9 cellular contexts compared by ENCODE assay signal in genomic region chr16:8905168-8905762, GRCh38. TPM values are rescaled to one million over a fixed set of nuclear protein-coding genes. Genes with fewer than 3 reads are reported as not detected.
DNase-seq lines count a peak whose midpoint lies in the region; TF ChIP-seq lines count a peak whose summit lies in the region.
"Had no signal": no experiment of that assay in that cellular context is flagged by ENCODE, and none has a peak within 500 bp of the region (broad histone marks: within the 10 kb centered on the region; RNA-seq: fewer than 3 reads in every experiment).

No MANE protein-coding gene starts in this region.

- POLR2A ChIA-PET in MCF 10A (lab: Yijun Ruan, JAX) = no interaction called here

- no peaks in the 10 kb centered on the region for H3K27me3 ChIP-seq in breast epithelium
- no peaks in the 10 kb centered on the region for H3K27me3 ChIP-seq in brain microvascular endothelial cell (replicated peaks)
- H3K27me3 ChIP-seq in prostate gland (replicated peaks; ENCODE audit: insufficient read depth) = no peaks in the 10 kb centered on the region
- H3K27me3 ChIP-seq in sigmoid colon = no peaks in the 10 kb centered on the region

- TF ChIP-seq EP300 in sigmoid colon (IDR thresholded peaks at IDR 0.05) = no peak

- H3K9me3 Mint-ChIP-seq in MCF 10A (ENCODE audit: unreplicated experiment) (no peaks in the 10 kb centered on the region), progenitor cell of endocrine pancreas (ENCODE audit: low read depth) (no peaks in the 10 kb centered on the region)
- H3K9me3 Mint-ChIP-seq: central memory CD8-positive, alpha-beta T cell had no signal

- CTCF ChIA-PET in MCF 10A (lab: Yijun Ruan, JAX) = interaction anchor here (0.7 to 2.9 kb wide), 9 partner anchors 8 to 103 kb away, joined by 3 to 17 read pairs (median 3); no protein-coding TSS in a partner anchor

- H3K4me1 ChIP-seq in breast epithelium = no peaks in the 10 kb centered on the region
- H3K4me1 ChIP-seq in prostate gland (replicated peaks) = no peaks in the 10 kb centered on the region
- H3K4me1 ChIP-seq in sigmoid colon = no peaks in the 10 kb centered on the region

- no peaks in the 10 kb centered on the region for H3K4me1 Mint-ChIP-seq in MCF 10A (ENCODE audit: insufficient read depth, unreplicated experiment)
- H3K4me1 Mint-ChIP-seq in progenitor cell of endocrine pancreas (ENCODE audit: low read depth) = peaks cover 12% of the 10 kb centered on the region

- TF ChIP-seq POLR2A in breast epithelium (IDR thresholded peaks at IDR 0.05) (no peak), prostate gland (IDR thresholded peaks at IDR 0.05) (no peak), sigmoid colon (IDR thresholded peaks at IDR 0.05) (no peak)

- WGBS in prostate gland = 78% methylated on average over 13 of the region's 13 CpGs
- WGBS in sigmoid colon, 2 donors = 52 to 72% methylated on average over 13 of the region's 13 CpGs

- H3K27me3 Mint-ChIP-seq in MCF 10A (ENCODE audit: insufficient read depth, unreplicated experiment) (no peaks in the 10 kb centered on the region), progenitor cell of endocrine pancreas (no peaks in the 10 kb centered on the region)
- H3K27me3 Mint-ChIP-seq: central memory CD8-positive, alpha-beta T cell had no signal

- H3K9me3 ChIP-seq in breast epithelium (no peaks in the 10 kb centered on the region), prostate gland (no peaks in the 10 kb centered on the region), sigmoid colon (no peaks in the 10 kb centered on the region)

- H3K36me3 ChIP-seq in breast epithelium (peaks cover 11% of the 10 kb centered on the region), brain microvascular endothelial cell (replicated peaks) (peaks cover 87% of the 10 kb centered on the region), prostate gland (peaks cover 7 to 42% of the 10 kb centered on the region in 2 donors), sigmoid colon (peaks cover 52 to 100% (median 74%) of the 10 kb centered on the region in 4 donors)

- peaks cover 85% of the 10 kb centered on the region for H3K36me3 Mint-ChIP-seq in MCF 10A (ENCODE audit: insufficient read depth, unreplicated experiment)
- peaks cover 45% of the 10 kb centered on the region for H3K36me3 Mint-ChIP-seq in progenitor cell of endocrine pancreas (ENCODE audit: insufficient read depth)

- in situ Hi-C loops in brain microvascular endothelial cell (cut with HindIII; ENCODE audit: low pct_ligation_motif_present, low sequenced_read_pairs) = no loop called here

- no peak overlapping the region for H3K4me3 Mint-ChIP-seq in MCF 10A (ENCODE audit: unreplicated experiment)
- H3K4me3 Mint-ChIP-seq in progenitor cell of endocrine pancreas (ENCODE audit: low read depth) = no peak overlapping the region
- H3K4me3 Mint-ChIP-seq: central memory CD8-positive, alpha-beta T cell had no signal

- no TSS peak for BruUV-seq in MCF 10A (replicated peaks; lab: Mats Ljungman, UMichigan)

- DNase-seq in MCF 10A (ENCODE audit: unreplicated experiment) (peak; percentile 25), breast epithelium (ENCODE audit: low spot score in 2 of 2) (no peak), NCI-H2171 (lab: John Stamatoyannopoulos, UW) (peak; percentile 4), brain microvascular endothelial cell (peak; percentile 41), progenitor cell of endocrine pancreas (ENCODE audit: low spot score, unreplicated experiment) (no peak), prostate gland (ENCODE audit: low spot score) (no peak), sigmoid colon (no peak), UCSD-AML1 (lab: John Stamatoyannopoulos, UW; ENCODE audit: unreplicated experiment) (no peak)

- H3K27ac ChIP-seq in breast epithelium = no peak overlapping the region
- no peak overlapping the region for H3K27ac ChIP-seq in brain microvascular endothelial cell
- no peak overlapping the region for H3K27ac ChIP-seq in prostate gland
- no peak overlapping the region for H3K27ac ChIP-seq in sigmoid colon

- H3K27ac Mint-ChIP-seq in MCF 10A (ENCODE audit: low read depth, unreplicated experiment) (no peak overlapping the region), progenitor cell of endocrine pancreas (peak overlapping the region; percentile 78)

- TF ChIP-seq CTCF in MCF 10A (IDR thresholded peaks at IDR 0.05; ENCODE audit: unreplicated experiment) (peak; percentile 34), breast epithelium (IDR thresholded peaks at IDR 0.05) (peak in 1 of 3 donors; percentile 21), brain microvascular endothelial cell (IDR thresholded peaks at IDR 0.05; ENCODE audit: low read depth, low read length, missing control alignments) (peak; percentile 69), progenitor cell of endocrine pancreas (IDR thresholded peaks at IDR 0.05; ENCODE audit: unreplicated experiment) (peak; percentile 55), prostate gland (IDR thresholded peaks at IDR 0.05) (peak in 1 of 4 experiments; percentile 25), sigmoid colon (IDR thresholded peaks at IDR 0.05) (peak in 1 of 4 experiments; percentile 17)

- intact Hi-C loops in MCF 10A (cut with micrococcal nuclease) = loop anchor here (1.0 kb wide), 1 partner anchor 103 kb away; no protein-coding TSS in a partner anchor
- intact Hi-C loops in breast epithelium (cut with DNase I; ENCODE audit: low total_unique reads) = no loop called here
- intact Hi-C loops in prostate gland (cut with DNase I) = no loop called here
- intact Hi-C loops in sigmoid colon (cut with DNase I) = no loop called here

- no peak overlapping the region for H3K4me3 ChIP-seq in breast epithelium
- no peak overlapping the region for H3K4me3 ChIP-seq in brain microvascular endothelial cell (ENCODE audit: low read depth, low read length)
- H3K4me3 ChIP-seq in prostate gland = no peak overlapping the region
- no peak overlapping the region for H3K4me3 ChIP-seq in sigmoid colon

RNA-seq across cellular contexts. Expression of gene LITAFD, which starts 23.1 kb away (rescaled TPM):
- total RNA-seq in MCF 10A (2022) (not detected in 2 replicates), breast epithelium (not detected), progenitor cell of endocrine pancreas (not detected in 2 replicates), prostate gland (1 to 10 TPM in 1 of 2 donors, not detected in 1; 2.3 TPM), sigmoid colon (not detected)
- not detected for polyA plus RNA-seq in sigmoid colon

RNA-seq across cellular contexts. Expression of gene CARHSP1, which starts 36.5 kb away (rescaled TPM):
- total RNA-seq in MCF 10A (2022) = 23.9 and 27.8 TPM in 2 replicates
- total RNA-seq in breast epithelium = 100 to 1,000 TPM in 1 of 3 donors, 10 to 100 TPM in 2; 58.6 to 126 (median 83.9) TPM
- total RNA-seq in progenitor cell of endocrine pancreas = 117 and 122 TPM in 2 replicates
- 100 to 1,000 TPM in 1 of 2 donors, 10 to 100 TPM in 1; 51.0 to 146 TPM for total RNA-seq in prostate gland
- total RNA-seq in sigmoid colon = 10 to 100 TPM; 32.1 to 79.5 (median 52.8) TPM
- 100 to 1,000 TPM; 121 to 154 (median 134) TPM for polyA plus RNA-seq in sigmoid colon

RNA-seq across cellular contexts. Expression of gene USP7, which starts 58.4 kb away (rescaled TPM):
- 81.2 and 108 TPM in 2 replicates for total RNA-seq in MCF 10A (2022)
- 100 to 1,000 TPM in 2 of 3 donors, 10 to 100 TPM in 1; 87.9 to 156 (median 118) TPM for total RNA-seq in breast epithelium
- total RNA-seq in progenitor cell of endocrine pancreas = 159 and 171 TPM in 2 replicates
- 10 to 100 TPM; 60.2 to 84.9 TPM for total RNA-seq in prostate gland
- 10 to 100 TPM; 64.9 to 84.5 (median 80.5) TPM for total RNA-seq in sigmoid colon
- 10 to 100 TPM; 28.8 to 46.1 (median 28.9) TPM for polyA plus RNA-seq in sigmoid colon

Comparison
In these comparisons a context has a peak if more than half of its experiments do, and no peak if none do; other contexts are left out.
1. DNase-seq: peak in MCF 10A (single experiment), NCI-H2171 (single experiment) and brain microvascular endothelial cell (single experiment); none in breast epithelium (0 of 2), progenitor cell of endocrine pancreas (single experiment), prostate gland (single experiment), sigmoid colon (single experiment) and UCSD-AML1 (single experiment).